Comparison of ENCODE assay signal across 27 cellular contexts in the genomic region with DNA sequence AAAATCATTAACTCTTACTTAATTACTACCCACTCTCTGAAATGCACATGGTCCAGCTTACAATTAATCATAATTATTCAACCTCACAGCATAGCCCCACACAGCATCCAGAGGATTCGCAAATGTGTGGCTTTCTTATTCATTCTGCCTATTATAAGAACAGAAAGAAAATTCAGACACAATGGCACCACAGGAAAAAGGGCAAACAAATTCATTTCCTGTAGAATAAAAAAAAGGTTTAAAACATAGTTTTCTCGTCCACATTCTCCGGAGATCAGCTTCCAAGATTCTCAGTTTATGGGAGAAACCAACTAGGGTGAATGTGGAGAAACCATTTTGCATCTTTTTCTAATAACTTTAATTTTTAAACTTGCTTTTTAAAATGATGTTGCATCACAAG.
"Had no signal": no experiment of that assay in that cellular context is flagged by ENCODE, and none has a peak within 500 bp of the region (broad histone marks: within the 10 kb centered on the region; RNA-seq: fewer than 3 reads in every experiment).

No MANE protein-coding gene starts in this region.

- H3K27ac ChIP-seq: breast epithelium, colonic mucosa, Peyer's patch, RWPE1, SJSA1 had no signal

- H3K27me3 Mint-ChIP-seq: activated B cell treated with CpG ODN at 0.5 μM for 24 hours; activated CD8-positive, alpha-beta memory T cell treated with anti-CD3 and anti-CD28 coated beads, Interleukin-2, amount 10 ng/mL, durations not matched to agents 7 days and 5 days had no signal

- DNase-seq: activated B cell treated with CpG ODN at 0.5 μM for 24 hours; activated CD4-positive, alpha-beta T cell treated with anti-CD3 and anti-CD28 coated beads for 1 hour; activated CD4-positive, alpha-beta T cell treated with anti-CD3 and anti-CD28 coated beads, Interleukin-2, amount 10 ng/mL, durations not matched to agents 24 days and 14 days; activated CD4-positive, alpha-beta T cell treated with anti-CD3 and anti-CD28 coated beads, Interleukin-2, amount 50 U/mL, for 48 hours; activated CD8-positive, alpha-beta memory T cell treated with anti-CD3 and anti-CD28 coated beads, Interleukin-2, amount 10 ng/mL, durations not matched to agents 7 days and 5 days; activated effector memory CD4-positive, alpha-beta T cell treated with Interleukin-2 at 50 U/mL for 16 hours; activated naive CD4-positive, alpha-beta T cell; activated T-cell treated with anti-CD3 and anti-CD28 coated beads, Interleukin-2, amount 50 U/mL, for 24 hours; aorta; caudate nucleus; colonic mucosa; NCI-H1048; NCI-H1694 treated with DMSO at 0.1 percent for 48 hours; NCI-H2029 treated with DMSO at 0.1 percent for 48 hours; NCI-H446; NCI-H524; Peyer's patch; Right ventricle myocardium superior; T-cell; T-helper 2 cell; T1000 had no signal

- FAIRE-seq: TTC549 had no signal

- H3K9me3 ChIP-seq: breast epithelium, colonic mucosa, Peyer's patch, SJSA1 had no signal

- H3K4me1 Mint-ChIP-seq: activated B cell treated with CpG ODN at 0.5 μM for 24 hours; activated CD4-positive, alpha-beta T cell treated with anti-CD3 and anti-CD28 coated beads, Interleukin-2, amount 10 ng/mL, durations not matched to agents 24 days and 14 days; activated CD8-positive, alpha-beta memory T cell treated with anti-CD3 and anti-CD28 coated beads, Interleukin-2, amount 10 ng/mL, durations not matched to agents 7 days and 5 days; activated naive CD4-positive, alpha-beta T cell treated with anti-CD3 and anti-CD28 coated beads, Interleukin-2, amount 50 U/mL, for 24 hours; T-cell had no signal

- H3K27ac Mint-ChIP-seq: activated B cell treated with CpG ODN at 0.5 μM for 24 hours; activated CD4-positive, alpha-beta T cell treated with anti-CD3 and anti-CD28 coated beads, Interleukin-2, amount 10 ng/mL, durations not matched to agents 24 days and 14 days; activated CD8-positive, alpha-beta memory T cell treated with anti-CD3 and anti-CD28 coated beads, Interleukin-2, amount 10 ng/mL, durations not matched to agents 7 days and 5 days; activated naive CD4-positive, alpha-beta T cell treated with anti-CD3 and anti-CD28 coated beads, Interleukin-2, amount 50 U/mL, for 24 hours; activated T-cell treated with anti-CD3 and anti-CD28 coated beads, Interleukin-2, amount 50 U/mL, for 24 hours; activated T-helper 1 cell treated with anti-CD3 and anti-CD28 coated beads, Interleukin-12 subunit alpha, Interleukin-12 subunit beta, Interleukin-2, Interleukin-4 antibody, amounts not matched to agents 30 ng/mL and 10 ng/mL and 1 ng/mL, durations not matched to agents 14 hours and 24 hours and 36 hours; T-cell had no signal

- H3K4me3 Mint-ChIP-seq: activated B cell treated with CpG ODN at 0.5 μM for 24 hours; activated CD4-positive, alpha-beta T cell treated with anti-CD3 and anti-CD28 coated beads, Interleukin-2, amount 10 ng/mL, durations not matched to agents 24 days and 14 days; activated CD8-positive, alpha-beta memory T cell treated with anti-CD3 and anti-CD28 coated beads, Interleukin-2, amount 10 ng/mL, durations not matched to agents 7 days and 5 days; activated naive CD4-positive, alpha-beta T cell treated with anti-CD3 and anti-CD28 coated beads, Interleukin-2, amount 50 U/mL, for 24 hours; activated T-cell treated with anti-CD3 and anti-CD28 coated beads, Interleukin-2, amount 50 U/mL, for 24 hours; activated T-helper 1 cell treated with anti-CD3 and anti-CD28 coated beads, Interleukin-12 subunit alpha, Interleukin-12 subunit beta, Interleukin-2, Interleukin-4 antibody, amounts not matched to agents 30 ng/mL and 10 ng/mL and 1 ng/mL, durations not matched to agents 14 hours and 24 hours and 36 hours; T-cell had no signal

- H3K36me3 ChIP-seq: breast epithelium, colonic mucosa, Peyer's patch, SJSA1 had no signal

- ATAC-seq: activated CD8-positive, alpha-beta memory T cell treated with anti-CD3 and anti-CD28 coated beads, Interleukin-2, amount 10 ng/mL, durations not matched to agents 7 days and 5 days; T-cell had no signal

- H3K4me3 ChIP-seq: breast epithelium, colonic mucosa, Peyer's patch, SJSA1 had no signal

- H3K9me3 Mint-ChIP-seq: activated B cell treated with CpG ODN at 0.5 μM for 24 hours; activated CD4-positive, alpha-beta T cell treated with anti-CD3 and anti-CD28 coated beads, Interleukin-2, amount 10 ng/mL, durations not matched to agents 24 days and 14 days; activated naive CD4-positive, alpha-beta T cell treated with anti-CD3 and anti-CD28 coated beads, Interleukin-2, amount 50 U/mL, for 24 hours; activated T-cell treated with anti-CD3 and anti-CD28 coated beads, Interleukin-2, amount 50 U/mL, for 24 hours; activated T-helper 1 cell treated with anti-CD3 and anti-CD28 coated beads, Interleukin-12 subunit alpha, Interleukin-12 subunit beta, Interleukin-2, Interleukin-4 antibody, amounts not matched to agents 30 ng/mL and 10 ng/mL and 1 ng/mL, durations not matched to agents 14 hours and 24 hours and 36 hours; T-cell had no signal

- H3K4me1 ChIP-seq: breast epithelium, colonic mucosa, Peyer's patch had no signal

- H3K27me3 ChIP-seq: breast epithelium, colonic mucosa, Peyer's patch, SJSA1 had no signal

- H3K36me3 Mint-ChIP-seq: activated CD8-positive, alpha-beta memory T cell treated with anti-CD3 and anti-CD28 coated beads, Interleukin-2, amount 10 ng/mL, durations not matched to agents 7 days and 5 days; activated naive CD4-positive, alpha-beta T cell treated with anti-CD3 and anti-CD28 coated beads, Interleukin-2, amount 50 U/mL, for 24 hours; T-cell had no signal
